28 cellular contexts compared by ENCODE assay signal in the genomic region with DNA sequence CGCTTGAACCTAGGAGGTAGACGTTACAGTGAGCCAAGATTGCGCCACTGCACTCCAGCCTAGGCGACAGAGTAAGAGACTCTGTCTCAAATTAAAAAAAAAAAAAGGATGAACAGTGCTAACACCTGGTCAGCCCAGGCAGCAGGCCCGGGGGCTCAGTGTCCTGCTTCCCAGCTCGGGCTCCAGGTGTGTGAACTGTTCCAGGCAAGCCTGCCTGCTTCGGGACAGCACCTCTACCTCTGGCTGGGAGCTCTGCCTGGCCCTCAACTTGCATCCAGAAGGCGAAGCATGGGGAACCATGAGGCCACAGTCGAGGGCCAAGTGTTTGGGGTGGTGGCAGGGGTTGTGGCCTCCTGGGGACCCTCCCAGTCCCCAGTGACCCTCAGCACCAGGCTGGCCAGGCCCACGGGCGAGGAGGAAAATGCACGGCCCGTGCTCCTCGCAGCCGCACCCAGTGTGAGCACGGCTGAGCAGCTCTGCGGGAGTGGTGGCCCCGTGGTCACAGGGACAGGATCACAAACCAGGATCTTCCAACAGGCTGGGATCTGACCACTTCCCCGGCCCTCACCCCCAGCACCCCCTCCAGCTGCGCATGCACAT. TPM values are rescaled to one million over a fixed set of nuclear protein-coding genes. Genes with fewer than 3 reads are reported as not detected.
A peak's percentile ranks its signal among the peaks of the same experiment; 100 is the strongest.
DNase-seq lines count a peak whose midpoint lies in the region; ATAC-seq, FAIRE-seq and TF ChIP-seq lines count a peak whose summit lies in the region.
"Had no signal": no experiment of that assay in that cellular context is flagged by ENCODE, and none has a peak within 500 bp of the region (broad histone marks: within the 10 kb centered on the region; RNA-seq: fewer than 3 reads in every experiment).

No MANE protein-coding gene starts in this region.

- H3K4me3 ChIP-seq in HCT116 (replicated peaks in 1 of 2; ENCODE audit: low read depth in 1 of 2, low read length in 2 of 2): no peak overlapping the region
- H3K4me3 ChIP-seq in K562: no peak overlapping the region
- H3K4me3 ChIP-seq in HAP-1: no peak overlapping the region
- H3K4me3 ChIP-seq: prostate gland, stomach, thyroid gland had no signal

- H3K9me2 ChIP-seq in HCT116 (ENCODE audit: insufficient read depth): no peaks in the 10 kb centered on the region

- H2AFZ ChIP-seq in HCT116 (ENCODE audit: low read depth, low read length, poor library complexity, severe bottlenecking): no peak overlapping the region
- H2AFZ ChIP-seq in K562 (ENCODE audit: low read depth, low read length): no peak overlapping the region

- H4K20me1 ChIP-seq in HCT116 (ENCODE audit: insufficient read depth) (peaks cover 10% of the 10 kb centered on the region; the same call in 1 of the 2 replicates), K562 (replicated peaks; ENCODE audit: control insufficient read depth, insufficient read depth, low read length) (no peaks in the 10 kb centered on the region)

- no peak overlapping the region for H3K27ac ChIP-seq in HCT116 (ENCODE audit: low read depth, low read length)
- H3K27ac ChIP-seq in K562 (ENCODE audit: extremely low read depth, low read depth, low read length): no peak overlapping the region
- H3K27ac ChIP-seq: prostate gland, stomach, thyroid gland, VCaP had no signal

- WGBS in K562 (ENCODE audit: insufficient coverage, low coverage, missing lambda C conversion rate): 70% methylated on average over 5 of the region's 20 CpGs

- TF ChIP-seq RAD21 in HCT116 (IDR thresholded peaks at IDR 0.05; ENCODE audit: low read depth): no peak
- no peak for TF ChIP-seq RAD21 in K562 (CRISPR knock-in tag; conservative IDR thresholded peaks at IDR 0.05 in 1 of 2, IDR thresholded peaks at IDR 0.05 in 1 of 2)

- H3K9me3 ChIP-seq in HCT116 (ENCODE audit: control insufficient read depth in 1 of 2, insufficient read depth in 1 of 2, low read depth in 1 of 2, low read length in 2 of 2): no peaks in the 10 kb centered on the region
- no peaks in the 10 kb centered on the region for H3K9me3 ChIP-seq in K562 (replicated peaks; ENCODE audit: control insufficient read depth, insufficient read depth, low read depth, low read length)
- no peaks in the 10 kb centered on the region for H3K9me3 ChIP-seq in HAP-1
- H3K9me3 ChIP-seq: prostate gland, stomach, thyroid gland had no signal

- no peak for TF ChIP-seq EP300 in K562 (IDR thresholded peaks at IDR 0.05; ENCODE audit: low read length)

- intact Hi-C loops in HCT116 (cut with micrococcal nuclease) (no loop called here), K562 (cut with micrococcal nuclease) (no loop called here), posterior vena cava (cut with DNase I) (no loop called here)

- H3K4me1 ChIP-seq in HCT116 (ENCODE audit: control insufficient read depth in 1 of 2, insufficient read depth in 2 of 2, low read length in 2 of 2) (no peaks in the 10 kb centered on the region), K562 (replicated peaks in 1 of 2; ENCODE audit: control insufficient read depth in 2 of 2, insufficient read depth in 2 of 2, low read length in 2 of 2) (peaks cover 0 to 15% of the 10 kb centered on the region in 2 experiments; a peak in 2 of 5 replicates), HAP-1 (no peaks in the 10 kb centered on the region; the same call in 1 of the 2 replicates)
- H3K4me1 ChIP-seq: prostate gland, stomach, thyroid gland had no signal

- CTCF ChIA-PET in activated CD4-positive, alpha-beta T cell treated with anti-CD3 and anti-CD28 coated beads, Interleukin-2, amount 10 ng/mL, durations not matched to agents 7 days and 5 days (lab: Charles Lee): interaction anchor here (0.6 to 4.2 kb wide), 4 partner anchors 13 to 52 kb away, joined by 3 to 21 read pairs (median 8); a partner anchor contains a TSS
- CTCF ChIA-PET in HCT116 (lab: Charles Lee) (no interaction called here), K562 (lab: Yijun Ruan, JAX; ENCODE audit: low intra/inter-chr PET ratio) (no interaction called here)

- H3K36me3 ChIP-seq in HCT116 (ENCODE audit: control insufficient read depth in 1 of 2, insufficient read depth in 2 of 2, low read length in 2 of 2) (peaks cover 13 to 21% of the 10 kb centered on the region in 2 experiments), K562 (ENCODE audit: control insufficient read depth, insufficient read depth, low read length) (peaks cover 31% of the 10 kb centered on the region; the same call in 2 of the 3 replicates), HAP-1 (replicated peaks) (peaks cover 34% of the 10 kb centered on the region)
- H3K36me3 ChIP-seq: prostate gland had no signal

- no peaks in the 10 kb centered on the region for H3K9me3 Mint-ChIP-seq in activated CD4-positive, alpha-beta T cell treated with anti-CD3 and anti-CD28 coated beads, Interleukin-2, amount 10 ng/mL, durations not matched to agents 7 days and 5 days
- H3K9me3 Mint-ChIP-seq: activated naive CD4-positive, alpha-beta T cell treated with anti-CD3 and anti-CD28 coated beads, Interleukin-2, amount 50 U/mL, for 24 hours; CD4-positive, CD25-positive, alpha-beta regulatory T cell; endodermal cell; IgD-negative memory B cell had no signal

- RAD21 ChIA-PET in HCT116 (lab: Charles Lee; ENCODE audit: low non-redundant PET in 1 of 2, low total read pairs in 2 of 2, uncharacterized antibody in 2 of 2, unreplicated experiment in 2 of 2): no interaction called here

- no peak for TF ChIP-seq CTCF in HCT116 (IDR thresholded peaks at IDR 0.05 in 2 of 3, conservative IDR thresholded peaks at IDR 0.05 in 1 of 3; ENCODE audit: borderline replicate concordance in 1 of 3, insufficient read depth in 1 of 3, low read depth in 2 of 3, low read length in 2 of 3)
- no peak for TF ChIP-seq CTCF in K562 (IDR thresholded peaks at IDR 0.05 in 2 of 3, conservative IDR thresholded peaks at IDR 0.05 in 1 of 3; ENCODE audit: insufficient read depth in 2 of 3, low read depth in 1 of 3, low read length in 3 of 3)

- no peak for TF ChIP-seq POLR2A in HCT116 (IDR thresholded peaks at IDR 0.05; ENCODE audit: borderline replicate concordance, extremely low read depth, insufficient read depth, insufficient read length)
- no peak for TF ChIP-seq POLR2A in K562 (conservative IDR thresholded peaks at IDR 0.05)

- POLR2A ChIA-PET in activated CD4-positive, alpha-beta T cell treated with anti-CD3 and anti-CD28 coated beads, Interleukin-2, amount 10 ng/mL, durations not matched to agents 7 days and 5 days (lab: Charles Lee): no interaction called here
- POLR2A ChIA-PET in HCT116 (lab: Charles Lee) (no interaction called here), K562 (lab: Yijun Ruan, JAX) (interaction anchor here (1.8 to 4.4 kb wide), 3 partner anchors 10 to 16 kb away, joined by 9 to 28 read pairs (median 16); a partner anchor contains a TSS)

- H3K79me2 ChIP-seq in HCT116 (ENCODE audit: insufficient read depth, low read length): peaks cover 21% of the 10 kb centered on the region
- peaks cover 14% of the 10 kb centered on the region for H3K79me2 ChIP-seq in K562 (ENCODE audit: control insufficient read depth, insufficient read depth, low read length)

- H3K27me3 ChIP-seq in HCT116 (ENCODE audit: insufficient read depth, low read length) (no peaks in the 10 kb centered on the region), K562 (ENCODE audit: control insufficient read depth in 2 of 2, insufficient read depth in 2 of 2, low read length in 2 of 2) (no peaks in the 10 kb centered on the region), HAP-1 (ENCODE audit: low read depth) (no peaks in the 10 kb centered on the region)
- H3K27me3 ChIP-seq: stomach, thyroid gland had no signal

- DNase-seq in activated CD4-positive, alpha-beta T cell treated with anti-CD3 and anti-CD28 coated beads, Interleukin-2, amount 10 ng/mL, durations not matched to agents 7 days and 5 days: no peak
- no peak for DNase-seq in activated CD4-positive, alpha-beta T cell treated with anti-CD3 and anti-CD28 coated beads, Interleukin-2, amount 50 U/mL, for 48 hours
- DNase-seq in HCT116 (ENCODE audit: low read depth, low spot score) (no peak), K562 (ENCODE audit: extremely low read depth in 1 of 4, low spot score in 3 of 4) (no peak), posterior vena cava (ENCODE audit: low spot score) (peak; percentile 60), HAP-1 (ENCODE audit: low spot score in 2 of 2) (no peak), HTR-8/SVneo (ENCODE audit: insufficient read length, low spot score) (no peak)
- DNase-seq: 8988T; activated CD4-positive, alpha-beta T cell treated with anti-CD3 and anti-CD28 coated beads for 48 hours; activated CD8-positive, alpha-beta memory T cell treated with anti-CD3 and anti-CD28 coated beads, Interleukin-2, amount 10 ng/mL, durations not matched to agents 7 days and 5 days; caudate nucleus; CD4-positive, CD25-positive, alpha-beta regulatory T cell; endodermal cell; NCI-H1105 treated with DMSO at 0.1 percent for 48 hours; NCI-H2029 treated with DMSO at 0.1 percent for 48 hours; NCI-H226; stomach; SW 1271; T-helper 9 cell; thyroid gland had no signal

- no peaks in the 10 kb centered on the region for H3K27me3 Mint-ChIP-seq in activated CD4-positive, alpha-beta T cell treated with anti-CD3 and anti-CD28 coated beads, Interleukin-2, amount 10 ng/mL, durations not matched to agents 7 days and 5 days
- H3K27me3 Mint-ChIP-seq: activated CD8-positive, alpha-beta memory T cell treated with anti-CD3 and anti-CD28 coated beads, Interleukin-2, amount 10 ng/mL, durations not matched to agents 7 days and 5 days; activated naive CD4-positive, alpha-beta T cell treated with anti-CD3 and anti-CD28 coated beads, Interleukin-2, amount 50 U/mL, for 24 hours; CD4-positive, CD25-positive, alpha-beta regulatory T cell; IgD-negative memory B cell had no signal

- H3K4me3 Mint-ChIP-seq in activated CD4-positive, alpha-beta T cell treated with anti-CD3 and anti-CD28 coated beads, Interleukin-2, amount 10 ng/mL, durations not matched to agents 7 days and 5 days: no peak overlapping the region
- H3K4me3 Mint-ChIP-seq: activated CD8-positive, alpha-beta memory T cell treated with anti-CD3 and anti-CD28 coated beads, Interleukin-2, amount 10 ng/mL, durations not matched to agents 7 days and 5 days; activated naive CD4-positive, alpha-beta T cell treated with anti-CD3 and anti-CD28 coated beads, Interleukin-2, amount 50 U/mL, for 24 hours; CD4-positive, CD25-positive, alpha-beta regulatory T cell; endodermal cell; IgD-negative memory B cell had no signal

- no peak for FAIRE-seq in K562 (lab: Jason Lieb, UNC)
- no peak for FAIRE-seq in HTR-8/SVneo (lab: Jason Lieb, UNC)
- FAIRE-seq: astrocyte, frontal cortex had no signal

- H3K4me2 ChIP-seq in HCT116 (ENCODE audit: low read length) (no peak overlapping the region), K562 (ENCODE audit: insufficient read depth, low read length) (no peak overlapping the region)

- ATAC-seq in HCT116: peak; percentile 15
- peak; percentile 35 for ATAC-seq in K562
- no peak for ATAC-seq in HG02970 (IDR thresholded peaks at IDR 0.05; ENCODE audit: low FRiP score, unreplicated experiment)
- ATAC-seq: activated CD8-positive, alpha-beta memory T cell treated with anti-CD3 and anti-CD28 coated beads, Interleukin-2, amount 10 ng/mL, durations not matched to agents 7 days and 5 days had no signal

- peak overlapping the region; percentile 13 for H3K27ac Mint-ChIP-seq in activated CD4-positive, alpha-beta T cell treated with anti-CD3 and anti-CD28 coated beads, Interleukin-2, amount 10 ng/mL, durations not matched to agents 7 days and 5 days
- H3K27ac Mint-ChIP-seq: activated CD8-positive, alpha-beta memory T cell treated with anti-CD3 and anti-CD28 coated beads, Interleukin-2, amount 10 ng/mL, durations not matched to agents 7 days and 5 days; activated naive CD4-positive, alpha-beta T cell treated with anti-CD3 and anti-CD28 coated beads, Interleukin-2, amount 50 U/mL, for 24 hours; CD4-positive, CD25-positive, alpha-beta regulatory T cell; endodermal cell; IgD-negative memory B cell had no signal

- H3K36me3 Mint-ChIP-seq in activated CD4-positive, alpha-beta T cell treated with anti-CD3 and anti-CD28 coated beads, Interleukin-2, amount 10 ng/mL, durations not matched to agents 7 days and 5 days (ENCODE audit: low read depth): peaks cover 33% of the 10 kb centered on the region
- H3K36me3 Mint-ChIP-seq: activated naive CD4-positive, alpha-beta T cell treated with anti-CD3 and anti-CD28 coated beads, Interleukin-2, amount 50 U/mL, for 24 hours; IgD-negative memory B cell had no signal

- no peaks in the 10 kb centered on the region for H3K9me1 ChIP-seq in K562 (ENCODE audit: control insufficient read depth, insufficient read depth, low read length)

- in situ Hi-C loops in K562 (cut with MboI): no loop called here
- in situ Hi-C loops in HAP-1 (cut with MboI; ENCODE audit: low sequenced_read_pairs): no loop called here

- BruUV-seq in HCT116 (replicated peaks; lab: Mats Ljungman, UMichigan) (no TSS peak), K562 (replicated peaks; lab: Mats Ljungman, UMichigan) (no TSS peak)

- H3K4me1 Mint-ChIP-seq in activated CD4-positive, alpha-beta T cell treated with anti-CD3 and anti-CD28 coated beads, Interleukin-2, amount 10 ng/mL, durations not matched to agents 7 days and 5 days: peaks cover 2% of the 10 kb centered on the region
- H3K4me1 Mint-ChIP-seq: activated naive CD4-positive, alpha-beta T cell treated with anti-CD3 and anti-CD28 coated beads, Interleukin-2, amount 50 U/mL, for 24 hours; endodermal cell; IgD-negative memory B cell had no signal

- H3K9ac ChIP-seq in HCT116 (ENCODE audit: low read length) (no peak overlapping the region), K562 (ENCODE audit: insufficient read depth in 1 of 2, low read depth in 2 of 2, low read length in 2 of 2) (no peak overlapping the region; a peak in 1 of 4 replicates)

RNA-seq across cellular contexts. Expression of a gene that starts 15.5 kb away (rescaled TPM):
- 10 to 100 TPM; 53.0 to 56.6 TPM for total RNA-seq in activated CD4-positive, alpha-beta T cell treated with anti-CD3 and anti-CD28 coated beads, Interleukin-2, amount 10 ng/mL, durations not matched to agents 7 days and 5 days
- total RNA-seq in HCT116 (2021; ENCODE audit: unreplicated experiment) (62.4 TPM), K562 (2014; rRNA removed) (33.9 and 41.3 TPM in 2 replicates), K562 (2014; rRNA removed; fragmentation: Illumina TruSeq; extraction: Trizol) (15.8 and 17.3 TPM in 2 replicates), K562 (2015; rRNA removed; fragmentation: Illumina TruSeq; extraction: Trizol) (23.0 and 23.9 TPM in 2 replicates), K562 (2021) (43.3 and 44.2 TPM in 2 replicates), posterior vena cava (1 to 10 TPM; 4.3 to 4.8 TPM)
- 54.1 and 55.1 TPM in 2 replicates for polyA plus RNA-seq in HCT116 (2012)
- total RNA-seq in K562 (2011; cell fraction: chromatin; rRNA removed; ENCODE audit: low replicate concordance): 13.4 and 22.4 TPM in 2 replicates
- total RNA-seq in K562 (2011; cell fraction: nucleolus; rRNA removed): 17.5 TPM in 2 replicates
- 18.6 and 23.1 TPM in 2 replicates for total RNA-seq in K562 (2011; cell fraction: nucleoplasm; rRNA removed)
- polyA plus RNA-seq in K562 (2011; rRNA removed) (25.1 and 34.5 TPM in 2 replicates), K562 (2014; fragmentation: Illumina TruSeq; extraction: Trizol) (16.7 and 27.1 TPM in 2 replicates), K562 (2014; fragmentation: Nextera tagmentation; extraction: Ambion mirVana) (10 to 100 TPM in 1 of 2 experiments, 1 to 10 TPM in 1; 6.6 to 10.3 TPM), K562 (2014; rRNA removed) (36.9 and 43.3 TPM in 2 replicates)
- polyA plus RNA-seq in K562 (2011; cell fraction: cytosol; rRNA removed): 33.5 and 50.8 TPM in 2 replicates
- polyA plus RNA-seq in K562 (2011; cell fraction: nucleus; rRNA removed): 14.4 and 19.3 TPM in 2 replicates
- polyA plus RNA-seq in K562 (2012): 32.1 and 37.8 TPM in 2 replicates
- polyA minus RNA-seq in K562 (2011; rRNA and poly(A)+ RNA removed): 17.1 and 17.8 TPM in 2 replicates
- polyA minus RNA-seq in K562 (2011; cell fraction: cytosol; rRNA and poly(A)+ RNA removed): 17.8 and 25.3 TPM in 2 replicates
- 5.7 and 7.2 TPM in 2 replicates for polyA minus RNA-seq in K562 (2011; cell fraction: nucleus; rRNA and poly(A)+ RNA removed)

RNA-seq across cellular contexts. Expression of a gene that starts 19.8 kb away (rescaled TPM):
- total RNA-seq in activated CD4-positive, alpha-beta T cell treated with anti-CD3 and anti-CD28 coated beads, Interleukin-2, amount 10 ng/mL, durations not matched to agents 7 days and 5 days: under 1 TPM; 0.60 to 0.77 TPM
- total RNA-seq in HCT116 (2021; ENCODE audit: unreplicated experiment): 14.8 TPM
- polyA plus RNA-seq in HCT116 (2012): 10.6 and 11.2 TPM in 2 replicates
- 4.9 and 7.5 TPM in 2 replicates for total RNA-seq in K562 (2011; cell fraction: chromatin; rRNA removed; ENCODE audit: low replicate concordance)
- 4.7 and 5.3 TPM in 2 replicates for total RNA-seq in K562 (2011; cell fraction: nucleolus; rRNA removed)
- 3.8 and 4.7 TPM in 2 replicates for total RNA-seq in K562 (2011; cell fraction: nucleoplasm; rRNA removed)
- total RNA-seq in K562 (2014; rRNA removed): 3.2 and 4.0 TPM in 2 replicates
- 1.4 and 1.8 TPM in 2 replicates for total RNA-seq in K562 (2014; rRNA removed; fragmentation: Illumina TruSeq; extraction: Trizol)
- 2.1 and 2.2 TPM in 2 replicates for total RNA-seq in K562 (2015; rRNA removed; fragmentation: Illumina TruSeq; extraction: Trizol)
- 3.9 and 4.4 TPM in 2 replicates for total RNA-seq in K562 (2021)
- 2.5 and 2.6 TPM in 2 replicates for polyA plus RNA-seq in K562 (2011; rRNA removed)
- 1.8 and 3.1 TPM in 2 replicates for polyA plus RNA-seq in K562 (2011; cell fraction: cytosol; rRNA removed)
- 5.7 and 10.6 TPM in 2 replicates for polyA plus RNA-seq in K562 (2011; cell fraction: nucleus; rRNA removed)
- polyA plus RNA-seq in K562 (2012): 3.0 and 3.1 TPM in 2 replicates
- polyA plus RNA-seq in K562 (2014; fragmentation: Illumina TruSeq; extraction: Trizol): 3.2 TPM in 2 replicates
- polyA plus RNA-seq in K562 (2014; fragmentation: Nextera tagmentation; extraction: Ambion mirVana): under 1 TPM; 0.04 to 0.25 TPM
- polyA plus RNA-seq in K562 (2014; rRNA removed): 2.2 and 2.7 TPM in 2 replicates
- polyA minus RNA-seq in K562 (2011; rRNA and poly(A)+ RNA removed): 1.4 and 1.9 TPM in 2 replicates
- polyA minus RNA-seq in K562 (2011; cell fraction: cytosol; rRNA and poly(A)+ RNA removed): 1.4 and 2.5 TPM in 2 replicates
- 2.7 and 3.2 TPM in 2 replicates for polyA minus RNA-seq in K562 (2011; cell fraction: nucleus; rRNA and poly(A)+ RNA removed)
- total RNA-seq in posterior vena cava: 1 to 10 TPM; 4.7 to 5.6 TPM

RNA-seq across cellular contexts. Expression of a gene that starts 27.3 kb away (rescaled TPM):
- total RNA-seq in activated CD4-positive, alpha-beta T cell treated with anti-CD3 and anti-CD28 coated beads, Interleukin-2, amount 10 ng/mL, durations not matched to agents 7 days and 5 days: not detected
- total RNA-seq in HCT116 (2021; ENCODE audit: unreplicated experiment) (45.0 TPM), K562 (2014; rRNA removed) (0.04 TPM in 1 of 2 replicates, not detected in the other), K562 (2014; rRNA removed; fragmentation: Illumina TruSeq; extraction: Trizol) (not detected in 2 replicates), K562 (2015; rRNA removed; fragmentation: Illumina TruSeq; extraction: Trizol) (0.04 TPM in 2 replicates), K562 (2021) (0.09 and 0.18 TPM in 2 replicates), posterior vena cava (100 to 1,000 TPM; 242 to 274 TPM)
- polyA plus RNA-seq in HCT116 (2012): 37.0 and 46.7 TPM in 2 replicates
- 0.18 and 0.46 TPM in 2 replicates for total RNA-seq in K562 (2011; cell fraction: chromatin; rRNA removed; ENCODE audit: low replicate concordance)
- 0.13 and 0.17 TPM in 2 replicates for total RNA-seq in K562 (2011; cell fraction: nucleolus; rRNA removed)
- total RNA-seq in K562 (2011; cell fraction: nucleoplasm; rRNA removed): 0.07 and 0.31 TPM in 2 replicates
- polyA plus RNA-seq in K562 (2011; rRNA removed) (0.04 TPM in 1 of 2 replicates, not detected in the other), K562 (2014; fragmentation: Illumina TruSeq; extraction: Trizol) (0.03 TPM in 1 of 2 replicates, not detected in the other), K562 (2014; fragmentation: Nextera tagmentation; extraction: Ambion mirVana) (not detected), K562 (2014; rRNA removed) (under 0.01 and 0.04 TPM in 2 replicates)
- polyA plus RNA-seq in K562 (2011; cell fraction: cytosol; rRNA removed): under 0.01 and 0.03 TPM in 2 replicates
- 0.14 and 0.22 TPM in 2 replicates for polyA plus RNA-seq in K562 (2011; cell fraction: nucleus; rRNA removed)
- 0.03 and 0.22 TPM in 2 replicates for polyA plus RNA-seq in K562 (2012)
- 0.04 and 0.51 TPM in 2 replicates for polyA minus RNA-seq in K562 (2011; rRNA and poly(A)+ RNA removed)
- 0.10 and 0.27 TPM in 2 replicates for polyA minus RNA-seq in K562 (2011; cell fraction: cytosol; rRNA and poly(A)+ RNA removed)
- polyA minus RNA-seq in K562 (2011; cell fraction: nucleus; rRNA and poly(A)+ RNA removed): 0.13 and 0.22 TPM in 2 replicates
- total RNA-seq: activated CD8-positive, alpha-beta memory T cell treated with anti-CD3 and anti-CD28 coated beads, Interleukin-2, amount 10 ng/mL, durations not matched to agents 7 days and 5 days; CD4-positive, CD25-positive, alpha-beta regulatory T cell had no signal
- polyA plus RNA-seq: CD4-positive, CD25-positive, alpha-beta regulatory T cell had no signal

RNA-seq across cellular contexts. Expression of a gene that starts 59.8 kb away (rescaled TPM):
- 10 to 100 TPM; 44.2 to 46.6 TPM for total RNA-seq in activated CD4-positive, alpha-beta T cell treated with anti-CD3 and anti-CD28 coated beads, Interleukin-2, amount 10 ng/mL, durations not matched to agents 7 days and 5 days
- 0.10 TPM for total RNA-seq in HCT116 (2021; ENCODE audit: unreplicated experiment)
- polyA plus RNA-seq in HCT116 (2012): 0.03 TPM in 1 of 2 replicates, not detected in the other
- 0.23 and 0.51 TPM in 2 replicates for total RNA-seq in K562 (2011; cell fraction: chromatin; rRNA removed; ENCODE audit: low replicate concordance)
- 0.26 and 0.50 TPM in 2 replicates for total RNA-seq in K562 (2011; cell fraction: nucleolus; rRNA removed)
- 0.23 and 0.44 TPM in 2 replicates for total RNA-seq in K562 (2011; cell fraction: nucleoplasm; rRNA removed)
- total RNA-seq in K562 (2014; rRNA removed): 0.49 and 0.50 TPM in 2 replicates
- total RNA-seq in K562 (2014; rRNA removed; fragmentation: Illumina TruSeq; extraction: Trizol): 0.19 and 0.25 TPM in 2 replicates
- total RNA-seq in K562 (2015; rRNA removed; fragmentation: Illumina TruSeq; extraction: Trizol): 0.98 and 1.0 TPM in 2 replicates
- total RNA-seq in K562 (2021): 0.49 and 1.1 TPM in 2 replicates
- polyA plus RNA-seq in K562 (2011; rRNA removed): 0.01 and 0.22 TPM in 2 replicates
- polyA plus RNA-seq in K562 (2011; cell fraction: cytosol; rRNA removed): 0.34 and 1.1 TPM in 2 replicates
- polyA plus RNA-seq in K562 (2011; cell fraction: nucleus; rRNA removed): 0.27 and 0.41 TPM in 2 replicates
- 0.59 and 3.2 TPM in 2 replicates for polyA plus RNA-seq in K562 (2012)
- 0.22 and 0.24 TPM in 2 replicates for polyA plus RNA-seq in K562 (2014; fragmentation: Illumina TruSeq; extraction: Trizol)
- under 1 TPM in 1 of 2 experiments, not detected in 1; 0.01 TPM for polyA plus RNA-seq in K562 (2014; fragmentation: Nextera tagmentation; extraction: Ambion mirVana)
- polyA plus RNA-seq in K562 (2014; rRNA removed): 0.23 and 0.46 TPM in 2 replicates
- polyA minus RNA-seq in K562 (2011; rRNA and poly(A)+ RNA removed): 0.06 TPM in 1 of 2 replicates, not detected in the other
- polyA minus RNA-seq in K562 (2011; cell fraction: cytosol; rRNA and poly(A)+ RNA removed): not detected in 2 replicates
- polyA minus RNA-seq in K562 (2011; cell fraction: nucleus; rRNA and poly(A)+ RNA removed): 0.13 and 0.33 TPM in 2 replicates
- total RNA-seq in posterior vena cava: 1 to 10 TPM; 1.8 to 3.1 TPM
- total RNA-seq: M059J had no signal

Comparison
In these comparisons a context has a peak if more than half of its experiments do, and no peak if none do; other contexts are left out.
1. RNA of a gene that starts 27.3 kb away (total RNA-seq): 242 to 274 TPM in posterior vena cava and 45.0 TPM in HCT116 (single experiment); 0.04 to 0.46 TPM in K562 and not detected in activated CD4-positive, alpha-beta T cell treated with anti-CD3 and anti-CD28 coated beads, Interleukin-2, amount 10 ng/mL, durations not matched to agents 7 days and 5 days; every median in the first group is over 10 times any median in the second.